In the genomic region with DNA sequence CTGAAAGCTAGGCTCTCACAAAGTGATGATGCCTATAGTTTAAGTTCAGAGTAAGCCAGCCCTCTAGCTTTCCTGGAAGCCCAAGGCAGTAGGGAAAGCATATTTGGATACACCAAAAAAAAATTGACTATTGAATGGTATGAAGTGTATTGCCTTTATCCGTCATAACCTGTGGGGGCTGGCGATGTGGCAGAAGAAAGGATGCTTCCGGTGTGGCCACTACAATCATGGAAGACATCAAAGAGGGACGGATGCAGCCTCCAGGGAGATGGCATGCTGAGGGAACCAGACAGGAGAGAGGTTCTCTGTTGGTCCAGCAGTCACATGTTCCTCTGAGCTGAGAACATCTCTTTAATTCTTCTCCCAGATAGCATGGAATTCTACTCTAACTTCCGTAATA, we compare ENCODE assay signal across 19 cellular contexts.
"Had no signal": no experiment of that assay in that cellular context is flagged by ENCODE, and none has a peak within 500 bp of the region (broad histone marks: within the 10 kb centered on the region; RNA-seq: fewer than 3 reads in every experiment).

No MANE protein-coding gene starts in this region.

- H2AFZ ChIP-seq: hepatocyte had no signal

- H3K36me3 ChIP-seq: esophagus muscularis mucosa, gastroesophageal sphincter, heart left ventricle, left lung, lower lobe of right lung had no signal

- H3K4me1 Mint-ChIP-seq: immature natural killer cell, mesothelial cell of epicardium had no signal

- H3K27me3 ChIP-seq: dorsolateral prefrontal cortex, foreskin keratinocyte, left lung had no signal

- H3K27ac Mint-ChIP-seq: effector memory CD8-positive, alpha-beta T cell; immature natural killer cell; mesothelial cell of epicardium had no signal

- H3K4me3 Mint-ChIP-seq: effector memory CD8-positive, alpha-beta T cell; immature natural killer cell; mesothelial cell of epicardium had no signal

- H3K9me3 Mint-ChIP-seq: effector memory CD8-positive, alpha-beta T cell; immature natural killer cell had no signal

- H3K36me3 Mint-ChIP-seq: immature natural killer cell, mesothelial cell of epicardium had no signal

- H3K79me2 ChIP-seq: hepatocyte had no signal

- H3K4me1 ChIP-seq: esophagus muscularis mucosa, foreskin keratinocyte, gastroesophageal sphincter, heart left ventricle, left lung, lower lobe of right lung had no signal

- H3K9me3 ChIP-seq: esophagus muscularis mucosa, gastroesophageal sphincter, heart left ventricle, left lung, lower lobe of right lung, mucosa of descending colon had no signal

- H3K27ac ChIP-seq: dorsolateral prefrontal cortex, esophagus muscularis mucosa, foreskin keratinocyte, gastroesophageal sphincter, heart left ventricle, hepatocyte, left lung, lower lobe of right lung had no signal

- H3K4me2 ChIP-seq: hepatocyte had no signal

- DNase-seq: cortex of kidney; dermis blood vessel endothelial cell; dorsolateral prefrontal cortex; effector CD8-positive, alpha-beta T cell; effector memory CD8-positive, alpha-beta T cell; foreskin keratinocyte; heart left ventricle; hypothalamus; immature natural killer cell; left cardiac atrium; left lung; left ventricle myocardium superior; lower lobe of right lung; mesenchymal stem cell; mucosa of descending colon had no signal

- H3K4me3 ChIP-seq: dorsolateral prefrontal cortex, esophagus muscularis mucosa, gastroesophageal sphincter, heart left ventricle, hepatocyte, left lung, lower lobe of right lung, mucosa of descending colon had no signal

- ATAC-seq: effector memory CD8-positive, alpha-beta T cell; foreskin keratinocyte; gastroesophageal sphincter; heart left ventricle; left cardiac atrium; left lung; left ventricle myocardium superior; lower lobe of right lung; mucosa of descending colon had no signal
